12 cellular contexts compared by ENCODE assay signal in genomic region chr2:109324859-109325258, GRCh38.
DNase-seq lines count a peak whose midpoint lies in the region; ATAC-seq, FAIRE-seq and TF ChIP-seq lines count a peak whose summit lies in the region.
"Had no signal": no experiment of that assay in that cellular context is flagged by ENCODE, and none has a peak within 500 bp of the region (broad histone marks: within the 10 kb centered on the region; RNA-seq: fewer than 3 reads in every experiment).

No MANE protein-coding gene starts in this region.

- DNase-seq in ELR (ENCODE audit: low read depth): peak; percentile 98
- DNase-seq in astrocyte (ENCODE audit: low read depth): peak; percentile 96
- peak; percentile 81 for DNase-seq in left cardiac atrium
- peak; percentile 98 for DNase-seq in skeletal muscle cell (ENCODE audit: low read depth)
- no peak for DNase-seq in NCI-H1105 (lab: John Stamatoyannopoulos, UW)
- no peak for DNase-seq in endodermal cell
- DNase-seq: activated T-cell treated with anti-CD3 and anti-CD28 coated beads, Interleukin-2, amount 50 U/mL, for 48 hours; DMS153; NCI-H2107 had no signal

- H3K4me1 ChIP-seq in astrocyte (ENCODE audit: insufficient read depth, low read length) (peaks cover 33% of the 10 kb centered on the region), endodermal cell (ENCODE audit: control insufficient read depth, insufficient read depth, low read length) (no peaks in the 10 kb centered on the region)

- H3K27me3 Mint-ChIP-seq in astrocyte (ENCODE audit: low read depth, unreplicated experiment) (peaks cover 9% of the 10 kb centered on the region), endodermal cell (ENCODE audit: insufficient read depth) (no peaks in the 10 kb centered on the region)

- ATAC-seq in left cardiac atrium (peak; percentile 56 to 87), GM18867 (IDR thresholded peaks at IDR 0.05; ENCODE audit: unreplicated experiment) (no peak), GM18511 (IDR thresholded peaks at IDR 0.05; ENCODE audit: unreplicated experiment) (no peak)

- peak overlapping the region; percentile 66 for H3K4me2 ChIP-seq in astrocyte (ENCODE audit: low read length)

- H3K36me3 ChIP-seq in astrocyte (ENCODE audit: insufficient read depth, low read length): no peaks in the 10 kb centered on the region
- no peaks in the 10 kb centered on the region for H3K36me3 ChIP-seq in endodermal cell (ENCODE audit: control insufficient read depth, insufficient read depth, low read length)

- no peak overlapping the region for H2AFZ ChIP-seq in astrocyte (ENCODE audit: low read depth, low read length)

- H3K79me2 ChIP-seq in astrocyte (ENCODE audit: insufficient read depth, low read length): no peaks in the 10 kb centered on the region

- peaks cover 5% of the 10 kb centered on the region for H4K20me1 ChIP-seq in astrocyte (ENCODE audit: insufficient read depth, low read length)

- peaks cover 34% of the 10 kb centered on the region for H3K4me1 Mint-ChIP-seq in astrocyte (ENCODE audit: low read depth, unreplicated experiment)
- peaks cover 3% of the 10 kb centered on the region for H3K4me1 Mint-ChIP-seq in endodermal cell

- H3K27ac Mint-ChIP-seq in astrocyte (ENCODE audit: unreplicated experiment): no peak overlapping the region
- no peak overlapping the region for H3K27ac Mint-ChIP-seq in endodermal cell

- peaks cover 2% of the 10 kb centered on the region for H3K9me3 Mint-ChIP-seq in astrocyte (ENCODE audit: unreplicated experiment)
- peaks cover 4% of the 10 kb centered on the region for H3K9me3 Mint-ChIP-seq in endodermal cell

- 76 to 89% methylated on average over 3 to 7 of the region's 7 CpGs for WGBS in endodermal cell (ENCODE audit: insufficient coverage in 1 of 2, insufficient read length in 1 of 2), 2 experiments

- H3K27ac ChIP-seq in astrocyte (ENCODE audit: low read depth, low read length): peak overlapping the region; percentile 34
- H3K27ac ChIP-seq in endodermal cell (ENCODE audit: low read depth, low read length): no peak overlapping the region

- intact Hi-C loops in left cardiac atrium (cut with DNase I): loop anchor here in 1 of 2 donors (5.0 to 10.0 kb wide), 2 partner anchors 80 to 112 kb away; no protein-coding TSS in a partner anchor

- H3K36me3 Mint-ChIP-seq in astrocyte (ENCODE audit: low read depth, unreplicated experiment) (no peaks in the 10 kb centered on the region), endodermal cell (ENCODE audit: low read depth) (no peaks in the 10 kb centered on the region)

- no peak overlapping the region for H3K9ac ChIP-seq in astrocyte (ENCODE audit: low read length)
- no peak overlapping the region for H3K9ac ChIP-seq in endodermal cell (ENCODE audit: extremely low read depth, low read length, poor library complexity, severe bottlenecking)

- peak; percentile 78 for FAIRE-seq in astrocyte (lab: Jason Lieb, UNC)
- FAIRE-seq: frontal cortex had no signal

- no peaks in the 10 kb centered on the region for H3K27me3 ChIP-seq in astrocyte (ENCODE audit: insufficient read depth, low read length)
- no peaks in the 10 kb centered on the region for H3K27me3 ChIP-seq in endodermal cell (ENCODE audit: control insufficient read depth, insufficient read depth, low read length, poor library complexity, severe bottlenecking)

- H3K9me3 ChIP-seq in astrocyte (ENCODE audit: insufficient read depth, low read depth, low read length): no peaks in the 10 kb centered on the region
- H3K9me3 ChIP-seq in endodermal cell (ENCODE audit: control insufficient read depth, low read length): peaks cover 7% of the 10 kb centered on the region

- H3K4me3 Mint-ChIP-seq in astrocyte (ENCODE audit: unreplicated experiment) (no peak overlapping the region), endodermal cell (no peak overlapping the region)

- TF ChIP-seq CTCF in astrocyte (IDR thresholded peaks at IDR 0.05; ENCODE audit: insufficient read depth, low read depth, low read length) (no peak), endodermal cell (conservative IDR thresholded peaks at IDR 0.05) (no peak)

- no peak overlapping the region for H3K4me3 ChIP-seq in astrocyte (ENCODE audit: insufficient read depth, low read depth, low read length)
- no peak overlapping the region for H3K4me3 ChIP-seq in skeletal muscle cell (ENCODE audit: low read depth, low read length)
- no peak overlapping the region for H3K4me3 ChIP-seq in endodermal cell (ENCODE audit: low read length)

Comparison
In these comparisons a context has a peak if more than half of its experiments do, and no peak if none do; other contexts are left out.
1. DNase-seq: peak in ELR (single experiment), astrocyte (single experiment), left cardiac atrium (single experiment) and skeletal muscle cell (single experiment); none in NCI-H1105 (single experiment) and endodermal cell (single experiment).
2. ATAC-seq: peak in left cardiac atrium (2 of 2); none in GM18867 (single experiment) and GM18511 (single experiment).